ENCODE assay signal across 25 cellular contexts in the genomic region with DNA sequence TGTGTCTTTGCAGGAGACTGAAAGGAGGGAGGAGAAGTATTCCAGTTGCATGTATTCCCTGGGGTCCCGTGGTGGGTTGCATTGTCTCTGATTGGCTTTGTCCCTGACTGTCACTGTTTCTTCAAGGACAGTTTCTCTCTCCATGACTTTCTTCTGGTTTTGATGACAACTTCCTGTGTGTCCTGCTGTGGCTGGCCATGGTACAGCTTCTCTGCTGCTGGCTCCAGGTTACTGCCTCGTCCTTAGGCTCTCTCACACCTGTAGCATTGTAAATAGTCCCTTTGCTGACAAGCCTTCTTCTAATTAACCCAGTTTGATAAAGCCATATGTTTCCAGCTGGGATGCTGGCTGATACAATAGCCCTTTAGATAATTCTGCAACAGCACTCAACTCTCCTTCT.
DNase-seq lines count a peak whose midpoint lies in the region; TF ChIP-seq lines count a peak whose summit lies in the region.
"Had no signal": no experiment of that assay in that cellular context is flagged by ENCODE, and none has a peak within 500 bp of the region (broad histone marks: within the 10 kb centered on the region; RNA-seq: fewer than 3 reads in every experiment).

No MANE protein-coding gene starts in this region.

- H3F3A ChIP-seq in smooth muscle cell (ENCODE audit: low read depth), result no peaks in the 10 kb centered on the region

- H3K36me3 ChIP-seq in BLaER1 (no peaks in the 10 kb centered on the region), neuronal stem cell (replicated peaks in 1 of 2; ENCODE audit: control insufficient read depth in 2 of 2, insufficient read depth in 2 of 2, low read length in 2 of 2) (no peaks in the 10 kb centered on the region), smooth muscle cell (ENCODE audit: low read depth) (no peaks in the 10 kb centered on the region)

- H3K23ac ChIP-seq in neuronal stem cell (ENCODE audit: low read depth, low read length, poor library complexity), result no peak overlapping the region

- H3K79me1 ChIP-seq in neuronal stem cell (ENCODE audit: low read depth, low read length), result no peaks in the 10 kb centered on the region

- TF ChIP-seq CTCF in coronary artery (IDR thresholded peaks at IDR 0.05), result no peak
- no peak for TF ChIP-seq CTCF in smooth muscle cell (IDR thresholded peaks at IDR 0.05; ENCODE audit: borderline replicate concordance, insufficient read depth, poor library complexity, severe bottlenecking)

- H3K4me3 ChIP-seq in BLaER1, result no peak overlapping the region
- H3K4me3 ChIP-seq in coronary artery, result no peak overlapping the region
- no peak overlapping the region for H3K4me3 ChIP-seq in neuronal stem cell (ENCODE audit: low read length in 2 of 2)
- no peak overlapping the region for H3K4me3 ChIP-seq in smooth muscle cell
- H3K4me3 ChIP-seq: A549 had no signal

- H2BK120ac ChIP-seq in neuronal stem cell (ENCODE audit: low read depth, low read length), result no peak overlapping the region

- H3K4ac ChIP-seq in neuronal stem cell (ENCODE audit: low read length), result no peak overlapping the region

- H3K4me2 ChIP-seq in BLaER1 (peak overlapping the region; percentile 20; the same call in 1 of the 2 replicates), neuronal stem cell (ENCODE audit: insufficient read depth, low read length, poor library complexity, severe bottlenecking) (no peak overlapping the region), smooth muscle cell (no peak overlapping the region)
- H3K4me2 ChIP-seq: A549, KMS-11 had no signal

- H3K4me1 ChIP-seq in BLaER1 (peaks cover 6% of the 10 kb centered on the region), neuronal stem cell (ENCODE audit: control insufficient read depth in 2 of 2, insufficient read depth in 1 of 2, low read depth in 1 of 2, low read length in 2 of 2) (peaks cover 0 to 4% of the 10 kb centered on the region in 2 donors), smooth muscle cell (ENCODE audit: low read depth) (no peaks in the 10 kb centered on the region)
- H3K4me1 ChIP-seq: A549 had no signal

- H3K79me2 ChIP-seq in smooth muscle cell (ENCODE audit: low read depth), result no peaks in the 10 kb centered on the region

- H2AK5ac ChIP-seq in neuronal stem cell (ENCODE audit: low read depth, low read length), result no peak overlapping the region

- no CpG with 5 or more reads among the region's 2 CpGs for WGBS in neuronal stem cell (ENCODE audit: extremely low coverage in 2 of 2, insufficient read length in 2 of 2, insufficient replicate concordance in 1 of 2), 2 donors
- 85% methylated on average over 2 of the region's 2 CpGs for whole genome bisulfite sequencing in smooth muscle cell (ENCODE audit: low lambda C conversion rate)

- no peak overlapping the region for H2BK12ac ChIP-seq in neuronal stem cell (ENCODE audit: low read length)

- H3K27ac ChIP-seq in BLaER1, result no peak overlapping the region
- no peak overlapping the region for H3K27ac ChIP-seq in coronary artery
- H3K27ac ChIP-seq in neuronal stem cell (replicated peaks; ENCODE audit: low read length), result no peak overlapping the region
- H3K27ac ChIP-seq in smooth muscle cell (ENCODE audit: low read depth), result no peak overlapping the region
- H3K27ac ChIP-seq: A549, C4-2B, HL-60, KMS-11, RWPE1 had no signal

- H3K9me3 ChIP-seq in BLaER1 (no peaks in the 10 kb centered on the region), neuronal stem cell (replicated peaks in 1 of 2; ENCODE audit: control insufficient read depth in 2 of 2, insufficient read depth in 1 of 2, low read depth in 1 of 2, low read length in 2 of 2) (peaks cover 0 to 6% of the 10 kb centered on the region in 2 donors), smooth muscle cell (replicated peaks; ENCODE audit: low read depth) (no peaks in the 10 kb centered on the region)
- H3K9me3 ChIP-seq: A549 had no signal

- no peak overlapping the region for H3K14ac ChIP-seq in neuronal stem cell (ENCODE audit: low read length)

- H4K8ac ChIP-seq in neuronal stem cell (ENCODE audit: low read depth, low read length), result no peak overlapping the region

- H2AFZ ChIP-seq in neuronal stem cell (ENCODE audit: low read length) (peak overlapping the region; percentile 41), smooth muscle cell (ENCODE audit: low read depth) (no peak overlapping the region)

- H2BK15ac ChIP-seq in neuronal stem cell (ENCODE audit: low read length), result no peak overlapping the region

- H2BK5ac ChIP-seq in neuronal stem cell (ENCODE audit: low read length), result no peak overlapping the region

- DNase-seq in COR-L47 (lab: John Stamatoyannopoulos, UW) (peak; percentile 5), coronary artery (ENCODE audit: low spot score) (peak; percentile 46), neuronal stem cell (ENCODE audit: low spot score) (no peak), NCI-H524 treated with DMSO at 0.1 percent for 48 hours (lab: John Stamatoyannopoulos, UW) (no peak), GM19238 (ENCODE audit: insufficient read length, low spot score) (no peak), smooth muscle cell (lab: John Stamatoyannopoulos, UW; ENCODE audit: unreplicated experiment) (no peak)
- DNase-seq: AML-193; Calu3; CD8-positive, alpha-beta memory T cell; DMS79 treated with DMSO at 0.1 percent for 48 hours; GF-D8; NCI-H1092; NCI-H1417 treated with DMSO at 0.1 percent for 48 hours; NCI-H1694 treated with DMSO at 0.1 percent for 48 hours; NCI-H2081; NCI-H2227 treated with DMSO at 0.1 percent for 48 hours; NCI-H526; NCI-H82; SHP77 had no signal

- no peak overlapping the region for H3K9ac ChIP-seq in BLaER1
- H3K9ac ChIP-seq in neuronal stem cell (ENCODE audit: low read depth, low read length, poor library complexity), result no peak overlapping the region
- no peak overlapping the region for H3K9ac ChIP-seq in smooth muscle cell (ENCODE audit: low read depth)
- H3K9ac ChIP-seq: KMS-11 had no signal

- H4K20me1 ChIP-seq in BLaER1, result no peaks in the 10 kb centered on the region
- H4K20me1 ChIP-seq in smooth muscle cell (ENCODE audit: low read depth), result no peaks in the 10 kb centered on the region

- H3K18ac ChIP-seq in neuronal stem cell (ENCODE audit: low read length), result no peak overlapping the region

- H3K27me3 ChIP-seq in BLaER1, result no peaks in the 10 kb centered on the region
- H3K27me3 ChIP-seq in neuronal stem cell (ENCODE audit: control insufficient read depth in 3 of 3, insufficient read depth in 3 of 3, low read depth in 1 of 3, low read length in 3 of 3), result no peaks in the 10 kb centered on the region
- H3K27me3 ChIP-seq in smooth muscle cell (ENCODE audit: low read depth), result peaks cover 5% of the 10 kb centered on the region

- no peak overlapping the region for H4K91ac ChIP-seq in neuronal stem cell (ENCODE audit: low read depth, low read length, poor library complexity)

Comparison
In these comparisons a context has a peak if more than half of its experiments do, and no peak if none do; other contexts are left out.
1. DNase-seq: peak in COR-L47 (single experiment) and coronary artery (single experiment); none in neuronal stem cell (single experiment), NCI-H524 treated with DMSO at 0.1 percent for 48 hours (single experiment), GM19238 (single experiment) and smooth muscle cell (single experiment).